ENCODE assay signal across 1 cellular context in genomic region chr19:48110350-48110966, GRCh38.
A peak's percentile ranks its signal among the peaks of the same experiment; 100 is the strongest.
TF ChIP-seq lines count a peak whose summit lies in the region.

TSS of gene PLA2G4C (minus strand) at chr19:48110817. CDS start at chr19:48106529, 4,288 bp downstream.

TF ChIP-seq in Ishikawa, 13 proteins besides CTCF, POLR2A, EP300 and RAD21 (continued from another document):
- TF ChIP-seq MAX (IDR thresholded peaks at IDR 0.05), result 0 out of 2 replicates have a peak, but pooled peaks have one; percentile 27
- no peak for TF ChIP-seq CREB1 (IDR thresholded peaks at IDR 0.05; ENCODE audit: low read depth)
- no peak for TF ChIP-seq NFIC (IDR thresholded peaks at IDR 0.05)
- no peak for TF ChIP-seq TAF1 (IDR thresholded peaks at IDR 0.05; ENCODE audit: low read depth)
- TF ChIP-seq YY1 (IDR thresholded peaks at IDR 0.05; ENCODE audit: low read depth), result peak; percentile 8; the same call in 1 of the 2 replicates
- TF ChIP-seq EGR1 (IDR thresholded peaks at IDR 0.05), result no peak
